ENCODE assay signal across 1 cellular context in the genomic region with DNA sequence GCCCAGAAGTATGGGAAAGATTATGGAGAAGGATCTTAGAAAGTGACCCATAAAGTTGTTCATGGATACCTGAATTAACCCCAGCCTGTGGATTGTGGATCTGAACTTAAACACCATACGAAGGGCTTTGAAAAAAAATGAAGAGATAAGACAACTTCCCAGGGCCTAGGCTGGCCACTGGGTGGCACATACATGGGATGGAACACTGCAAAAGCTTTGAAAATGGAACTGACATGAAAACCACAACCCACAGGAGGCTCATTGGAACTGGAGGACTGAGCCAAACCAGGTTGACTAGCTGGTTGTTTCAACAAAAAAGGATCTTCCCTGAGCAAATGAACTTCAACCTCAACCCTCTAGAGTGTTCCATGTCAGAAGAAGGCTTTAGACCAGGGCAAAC.
TF ChIP-seq lines count a peak whose summit lies in the region.

No MANE protein-coding gene starts in this region.

TF ChIP-seq in WTC11, 78 proteins besides CTCF, POLR2A, EP300 and RAD21 (continued from another document):
- no peak for TF ChIP-seq ZBTB43 (CRISPR knock-in tag; IDR thresholded peaks at IDR 0.05)
- TF ChIP-seq ZNF512 (CRISPR knock-in tag; IDR thresholded peaks at IDR 0.05; ENCODE audit: borderline replicate concordance): no peak
TF ChIP-seq in WTC11: peak in this region for 0.
